ENCODE assay signal across 1 cellular context in the genomic region with DNA sequence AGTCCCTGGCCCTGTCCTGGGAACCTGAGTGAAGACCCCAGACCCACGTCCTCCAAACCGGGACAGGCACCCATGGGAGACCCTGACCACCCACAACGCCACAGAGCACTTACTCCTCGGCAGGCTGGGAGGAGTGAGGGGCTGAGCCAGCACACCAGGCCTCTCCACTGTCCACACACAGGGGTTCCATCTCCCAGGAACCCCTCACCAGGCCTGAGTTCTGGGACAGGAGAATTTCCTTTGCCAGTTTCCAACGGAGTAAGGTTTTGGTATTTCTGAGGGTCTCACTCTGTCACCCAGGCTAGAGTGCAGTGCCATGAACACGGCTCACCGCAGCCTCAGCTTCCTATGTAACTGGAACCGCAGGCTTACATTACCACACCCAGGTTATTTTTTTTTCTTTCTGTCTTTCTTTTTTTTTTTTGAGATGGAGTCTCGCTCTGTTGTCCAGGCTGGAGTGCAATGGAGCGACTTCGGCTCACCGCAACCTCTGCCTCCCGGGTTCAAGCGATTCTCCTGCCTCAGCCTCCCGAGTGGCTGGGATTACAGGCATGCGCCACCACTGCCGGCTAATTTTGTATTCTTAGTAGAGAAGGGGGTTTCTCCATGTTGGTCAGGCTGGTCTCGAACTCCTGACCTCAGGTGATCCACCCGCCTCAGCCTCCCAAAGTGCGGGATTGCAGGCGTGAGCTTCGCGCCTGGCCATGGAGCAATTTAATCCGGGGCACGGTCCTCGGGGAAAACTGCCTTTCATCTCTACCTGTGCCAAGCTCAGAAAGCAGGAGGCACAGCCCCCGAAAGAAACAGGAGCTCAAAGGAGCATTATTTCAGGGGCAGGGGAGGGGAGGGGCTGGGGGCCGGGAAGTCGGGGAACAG.
TF ChIP-seq lines count a peak whose summit lies in the region.

No MANE protein-coding gene starts in this region.

TF ChIP-seq in HepG2, 621 proteins besides CTCF, POLR2A, EP300 and RAD21 (continues in another document):
- TF ChIP-seq POLR2AphosphoS5 (IDR thresholded peaks at IDR 0.05; ENCODE audit: low read depth, low read length) (no peak), RARA (CRISPR knock-in tag; IDR thresholded peaks at IDR 0.05) (no peak), SRF (IDR thresholded peaks at IDR 0.05; ENCODE audit: low read depth, low read length) (no peak), ETV5 (CRISPR knock-in tag; IDR thresholded peaks at IDR 0.05; ENCODE audit: borderline replicate concordance) (no peak), HNRNPLL (IDR thresholded peaks at IDR 0.05; ENCODE audit: low read depth, low read length, poor library complexity, severe bottlenecking) (no peak), POGZ (CRISPR knock-in tag; IDR thresholded peaks at IDR 0.05) (no peak), ZNF343 (CRISPR knock-in tag; IDR thresholded peaks at IDR 0.05) (no peak), ZNF883 (CRISPR knock-in tag; IDR thresholded peaks at IDR 0.05; ENCODE audit: not compliant biosample characterization) (peak; percentile 63), RAD51 (IDR thresholded peaks at IDR 0.05; ENCODE audit: borderline replicate concordance) (no peak), ZNF737 (CRISPR knock-in tag; IDR thresholded peaks at IDR 0.05; ENCODE audit: borderline replicate concordance) (no peak), ZFY (CRISPR knock-in tag; IDR thresholded peaks at IDR 0.05) (peak; percentile 23; the same call in 1 of the 2 replicates), DR1 (CRISPR knock-in tag; IDR thresholded peaks at IDR 0.05) (no peak), PRMT3 (CRISPR knock-in tag; IDR thresholded peaks at IDR 0.05; ENCODE audit: borderline replicate concordance, low read depth) (no peak), KDM3A (CRISPR knock-in tag; IDR thresholded peaks at IDR 0.05; ENCODE audit: low read depth) (no peak), MED1 (CRISPR knock-in tag; IDR thresholded peaks at IDR 0.05) (no peak), FOXP1 (IDR thresholded peaks at IDR 0.05) (no peak), FOXP1 (CRISPR knock-in tag; IDR thresholded peaks at IDR 0.05) (no peak), ZNF850 (CRISPR knock-in tag; conservative IDR thresholded peaks at IDR 0.05) (no peak), CENPT (CRISPR knock-in tag; IDR thresholded peaks at IDR 0.05; ENCODE audit: low read depth) (no peak), ZNF205 (CRISPR knock-in tag; IDR thresholded peaks at IDR 0.05) (no peak), NAIF1 (CRISPR knock-in tag; IDR thresholded peaks at IDR 0.05; ENCODE audit: borderline replicate concordance) (no peak), ZNF878 (CRISPR knock-in tag; IDR thresholded peaks at IDR 0.05) (no peak), ZNF775 (CRISPR knock-in tag; IDR thresholded peaks at IDR 0.05; ENCODE audit: borderline replicate concordance) (no peak), ZNF788 (CRISPR knock-in tag; IDR thresholded peaks at IDR 0.05; ENCODE audit: borderline replicate concordance) (no peak), RFXAP (CRISPR knock-in tag; IDR thresholded peaks at IDR 0.05; ENCODE audit: borderline replicate concordance) (0 out of 2 replicates have a peak, but pooled peaks have one; percentile 20), NR2F2 (IDR thresholded peaks at IDR 0.05; ENCODE audit: borderline replicate concordance, low read depth) (no peak), PTBP1 (IDR thresholded peaks at IDR 0.05; ENCODE audit: low read depth, low read length, poor library complexity, severe bottlenecking) (no peak), ZMAT3 (CRISPR knock-in tag; conservative IDR thresholded peaks at IDR 0.05) (no peak), TCF7 (IDR thresholded peaks at IDR 0.05; ENCODE audit: low read depth) (0 out of 2 replicates have a peak, but pooled peaks have one; percentile 12), ZSCAN9 (CRISPR knock-in tag; IDR thresholded peaks at IDR 0.05; ENCODE audit: borderline replicate concordance) (no peak), KLF6 (CRISPR knock-in tag; IDR thresholded peaks at IDR 0.05) (no peak), MEF2D (CRISPR knock-in tag; IDR thresholded peaks at IDR 0.05) (no peak), CHCHD3 (CRISPR knock-in tag; IDR thresholded peaks at IDR 0.05) (no peak), BCL6 (CRISPR knock-in tag; IDR thresholded peaks at IDR 0.05) (no peak), CHD4 (IDR thresholded peaks at IDR 0.05; ENCODE audit: borderline replicate concordance, low read length) (peak; percentile 35; the same call in 1 of the 2 replicates), ZNF296 (CRISPR knock-in tag; conservative IDR thresholded peaks at IDR 0.05) (no peak), STAG1 (CRISPR knock-in tag; IDR thresholded peaks at IDR 0.05) (no peak), ZNF7 (CRISPR knock-in tag; IDR thresholded peaks at IDR 0.05) (no peak), HMG20B (CRISPR knock-in tag; conservative IDR thresholded peaks at IDR 0.05) (no peak), ZBTB38 (CRISPR knock-in tag; IDR thresholded peaks at IDR 0.05) (0 out of 2 replicates have a peak, but pooled peaks have one; percentile 2), CBX1 (IDR thresholded peaks at IDR 0.05; ENCODE audit: low read depth) (no peak), ZNF264 (CRISPR knock-in tag; IDR thresholded peaks at IDR 0.05) (no peak), MTF1 (CRISPR knock-in tag; IDR thresholded peaks at IDR 0.05) (no peak), SIX4 (CRISPR knock-in tag; IDR thresholded peaks at IDR 0.05) (no peak), ZSCAN30 (CRISPR knock-in tag; IDR thresholded peaks at IDR 0.05) (no peak), ASH2L (IDR thresholded peaks at IDR 0.05; ENCODE audit: insufficient read length, low read depth, low read length) (no peak)
- TF ChIP-seq, protein P1, sequence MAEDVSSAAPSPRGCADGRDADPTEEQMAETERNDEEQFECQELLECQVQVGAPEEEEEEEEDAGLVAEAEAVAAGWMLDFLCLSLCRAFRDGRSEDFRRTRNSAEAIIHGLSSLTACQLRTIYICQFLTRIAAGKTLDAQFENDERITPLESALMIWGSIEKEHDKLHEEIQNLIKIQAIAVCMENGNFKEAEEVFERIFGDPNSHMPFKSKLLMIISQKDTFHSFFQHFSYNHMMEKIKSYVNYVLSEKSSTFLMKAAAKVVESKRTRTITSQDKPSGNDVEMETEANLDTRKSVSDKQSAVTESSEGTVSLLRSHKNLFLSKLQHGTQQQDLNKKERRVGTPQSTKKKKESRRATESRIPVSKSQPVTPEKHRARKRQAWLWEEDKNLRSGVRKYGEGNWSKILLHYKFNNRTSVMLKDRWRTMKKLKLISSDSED (CRISPR knock-in tag; IDR thresholded peaks at IDR 0.05): no peak
- TF ChIP-seq, protein P2, sequence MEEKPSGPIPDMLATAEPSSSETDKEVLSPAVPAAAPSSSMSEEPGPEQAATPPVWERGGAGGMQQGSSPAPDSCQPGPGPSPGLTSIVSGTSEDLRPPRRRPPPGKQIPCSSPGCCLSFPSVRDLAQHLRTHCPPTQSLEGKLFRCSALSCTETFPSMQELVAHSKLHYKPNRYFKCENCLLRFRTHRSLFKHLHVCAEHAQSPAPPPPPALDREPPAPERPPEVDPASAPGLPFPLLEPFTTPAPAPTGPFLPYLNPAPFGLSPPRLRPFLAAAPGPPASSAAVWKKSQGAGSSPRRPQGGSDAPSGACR (CRISPR knock-in tag; IDR thresholded peaks at IDR 0.05): no peak
- TF ChIP-seq, protein P3, sequence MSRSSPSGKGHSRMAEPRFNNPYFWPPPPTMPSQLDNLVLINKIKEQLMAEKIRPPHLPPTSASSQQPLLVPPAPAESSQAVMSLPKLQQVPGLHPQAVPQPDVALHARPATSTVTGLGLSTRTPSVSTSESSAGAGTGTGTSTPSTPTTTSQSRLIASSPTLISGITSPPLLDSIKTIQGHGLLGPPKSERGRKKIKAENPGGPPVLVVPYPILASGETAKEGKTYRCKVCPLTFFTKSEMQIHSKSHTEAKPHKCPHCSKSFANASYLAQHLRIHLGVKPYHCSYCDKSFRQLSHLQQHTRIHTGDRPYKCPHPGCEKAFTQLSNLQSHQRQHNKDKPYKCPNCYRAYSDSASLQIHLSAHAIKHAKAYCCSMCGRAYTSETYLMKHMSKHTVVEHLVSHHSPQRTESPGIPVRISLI (CRISPR knock-in tag; IDR thresholded peaks at IDR 0.05; ENCODE audit: borderline replicate concordance): no peak
- TF ChIP-seq, protein P4, sequence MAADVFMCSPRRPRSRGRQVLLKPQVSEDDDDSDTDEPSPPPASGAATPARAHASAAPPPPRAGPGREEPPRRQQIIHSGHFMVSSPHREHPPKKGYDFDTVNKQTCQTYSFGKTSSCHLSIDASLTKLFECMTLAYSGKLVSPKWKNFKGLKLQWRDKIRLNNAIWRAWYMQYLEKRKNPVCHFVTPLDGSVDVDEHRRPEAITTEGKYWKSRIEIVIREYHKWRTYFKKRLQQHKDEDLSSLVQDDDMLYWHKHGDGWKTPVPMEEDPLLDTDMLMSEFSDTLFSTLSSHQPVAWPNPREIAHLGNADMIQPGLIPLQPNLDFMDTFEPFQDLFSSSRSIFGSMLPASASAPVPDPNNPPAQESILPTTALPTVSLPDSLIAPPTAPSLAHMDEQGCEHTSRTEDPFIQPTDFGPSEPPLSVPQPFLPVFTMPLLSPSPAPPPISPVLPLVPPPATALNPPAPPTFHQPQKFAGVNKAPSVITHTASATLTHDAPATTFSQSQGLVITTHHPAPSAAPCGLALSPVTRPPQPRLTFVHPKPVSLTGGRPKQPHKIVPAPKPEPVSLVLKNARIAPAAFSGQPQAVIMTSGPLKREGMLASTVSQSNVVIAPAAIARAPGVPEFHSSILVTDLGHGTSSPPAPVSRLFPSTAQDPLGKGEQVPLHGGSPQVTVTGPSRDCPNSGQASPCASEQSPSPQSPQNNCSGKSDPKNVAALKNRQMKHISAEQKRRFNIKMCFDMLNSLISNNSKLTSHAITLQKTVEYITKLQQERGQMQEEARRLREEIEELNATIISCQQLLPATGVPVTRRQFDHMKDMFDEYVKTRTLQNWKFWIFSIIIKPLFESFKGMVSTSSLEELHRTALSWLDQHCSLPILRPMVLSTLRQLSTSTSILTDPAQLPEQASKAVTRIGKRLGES (CRISPR knock-in tag; IDR thresholded peaks at IDR 0.05; ENCODE audit: borderline replicate concordance): no peak
- TF ChIP-seq, protein P5, sequence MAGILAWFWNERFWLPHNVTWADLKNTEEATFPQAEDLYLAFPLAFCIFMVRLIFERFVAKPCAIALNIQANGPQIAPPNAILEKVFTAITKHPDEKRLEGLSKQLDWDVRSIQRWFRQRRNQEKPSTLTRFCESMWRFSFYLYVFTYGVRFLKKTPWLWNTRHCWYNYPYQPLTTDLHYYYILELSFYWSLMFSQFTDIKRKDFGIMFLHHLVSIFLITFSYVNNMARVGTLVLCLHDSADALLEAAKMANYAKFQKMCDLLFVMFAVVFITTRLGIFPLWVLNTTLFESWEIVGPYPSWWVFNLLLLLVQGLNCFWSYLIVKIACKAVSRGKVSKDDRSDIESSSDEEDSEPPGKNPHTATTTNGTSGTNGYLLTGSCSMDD (CRISPR knock-in tag; IDR thresholded peaks at IDR 0.05): no peak
- TF ChIP-seq, protein P6, sequence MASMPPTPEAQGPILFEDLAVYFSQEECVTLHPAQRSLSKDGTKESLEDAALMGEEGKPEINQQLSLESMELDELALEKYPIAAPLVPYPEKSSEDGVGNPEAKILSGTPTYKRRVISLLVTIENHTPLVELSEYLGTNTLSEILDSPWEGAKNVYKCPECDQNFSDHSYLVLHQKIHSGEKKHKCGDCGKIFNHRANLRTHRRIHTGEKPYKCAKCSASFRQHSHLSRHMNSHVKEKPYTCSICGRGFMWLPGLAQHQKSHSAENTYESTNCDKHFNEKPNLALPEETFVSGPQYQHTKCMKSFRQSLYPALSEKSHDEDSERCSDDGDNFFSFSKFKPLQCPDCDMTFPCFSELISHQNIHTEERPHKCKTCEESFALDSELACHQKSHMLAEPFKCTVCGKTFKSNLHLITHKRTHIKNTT (CRISPR knock-in tag; IDR thresholded peaks at IDR 0.05): no peak
- TF ChIP-seq, protein P7, sequence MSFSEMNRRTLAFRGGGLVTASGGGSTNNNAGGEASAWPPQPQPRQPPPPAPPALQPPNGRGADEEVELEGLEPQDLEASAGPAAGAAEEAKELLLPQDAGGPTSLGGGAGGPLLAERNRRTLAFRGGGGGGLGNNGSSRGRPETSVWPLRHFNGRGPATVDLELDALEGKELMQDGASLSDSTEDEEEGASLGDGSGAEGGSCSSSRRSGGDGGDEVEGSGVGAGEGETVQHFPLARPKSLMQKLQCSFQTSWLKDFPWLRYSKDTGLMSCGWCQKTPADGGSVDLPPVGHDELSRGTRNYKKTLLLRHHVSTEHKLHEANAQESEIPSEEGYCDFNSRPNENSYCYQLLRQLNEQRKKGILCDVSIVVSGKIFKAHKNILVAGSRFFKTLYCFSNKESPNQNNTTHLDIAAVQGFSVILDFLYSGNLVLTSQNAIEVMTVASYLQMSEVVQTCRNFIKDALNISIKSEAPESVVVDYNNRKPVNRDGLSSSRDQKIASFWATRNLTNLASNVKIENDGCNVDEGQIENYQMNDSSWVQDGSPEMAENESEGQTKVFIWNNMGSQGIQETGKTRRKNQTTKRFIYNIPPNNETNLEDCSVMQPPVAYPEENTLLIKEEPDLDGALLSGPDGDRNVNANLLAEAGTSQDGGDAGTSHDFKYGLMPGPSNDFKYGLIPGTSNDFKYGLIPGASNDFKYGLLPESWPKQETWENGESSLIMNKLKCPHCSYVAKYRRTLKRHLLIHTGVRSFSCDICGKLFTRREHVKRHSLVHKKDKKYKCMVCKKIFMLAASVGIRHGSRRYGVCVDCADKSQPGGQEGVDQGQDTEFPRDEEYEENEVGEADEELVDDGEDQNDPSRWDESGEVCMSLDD (CRISPR knock-in tag; IDR thresholded peaks at IDR 0.05; ENCODE audit: borderline replicate concordance): no peak
- TF ChIP-seq, protein P8, sequence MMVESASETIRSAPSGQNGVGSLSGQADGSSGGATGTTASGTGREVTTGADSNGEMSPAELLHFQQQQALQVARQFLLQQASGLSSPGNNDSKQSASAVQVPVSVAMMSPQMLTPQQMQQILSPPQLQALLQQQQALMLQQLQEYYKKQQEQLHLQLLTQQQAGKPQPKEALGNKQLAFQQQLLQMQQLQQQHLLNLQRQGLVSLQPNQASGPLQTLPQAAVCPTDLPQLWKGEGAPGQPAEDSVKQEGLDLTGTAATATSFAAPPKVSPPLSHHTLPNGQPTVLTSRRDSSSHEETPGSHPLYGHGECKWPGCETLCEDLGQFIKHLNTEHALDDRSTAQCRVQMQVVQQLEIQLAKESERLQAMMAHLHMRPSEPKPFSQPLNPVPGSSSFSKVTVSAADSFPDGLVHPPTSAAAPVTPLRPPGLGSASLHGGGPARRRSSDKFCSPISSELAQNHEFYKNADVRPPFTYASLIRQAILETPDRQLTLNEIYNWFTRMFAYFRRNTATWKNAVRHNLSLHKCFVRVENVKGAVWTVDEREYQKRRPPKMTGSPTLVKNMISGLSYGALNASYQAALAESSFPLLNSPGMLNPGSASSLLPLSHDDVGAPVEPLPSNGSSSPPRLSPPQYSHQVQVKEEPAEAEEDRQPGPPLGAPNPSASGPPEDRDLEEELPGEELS (CRISPR knock-in tag; IDR thresholded peaks at IDR 0.05): no peak
- TF ChIP-seq, protein P9, sequence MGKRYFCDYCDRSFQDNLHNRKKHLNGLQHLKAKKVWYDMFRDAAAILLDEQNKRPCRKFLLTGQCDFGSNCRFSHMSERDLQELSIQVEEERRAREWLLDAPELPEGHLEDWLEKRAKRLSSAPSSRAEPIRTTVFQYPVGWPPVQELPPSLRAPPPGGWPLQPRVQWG (CRISPR knock-in tag; IDR thresholded peaks at IDR 0.05; ENCODE audit: borderline replicate concordance, low read depth): no peak
